In genomic region chr9:121651295-121652036, GRCh38 we compare ENCODE assay signal across 8 cellular contexts. TPM values are rescaled to one million over a fixed set of nuclear protein-coding genes. Genes with fewer than 3 reads are reported as not detected.
DNase-seq lines count a peak whose midpoint lies in the region; ATAC-seq and TF ChIP-seq lines count a peak whose summit lies in the region.

Gene DAB2IP, plus strand, starts transcription at chr9:121651634. Its CDS starts 142 bp downstream, at chr9:121651776.

- peaks cover 17% of the 10 kb centered on the region for H3K4me1 Mint-ChIP-seq in dendritic cell treated with granulocyte-macrophage colony-stimulating factor and Interleukin-4, amounts not matched to agents 40 ng/mL and 50 ng/mL, for 4 days (ENCODE audit: low read depth)
- peaks cover 27% of the 10 kb centered on the region for H3K4me1 Mint-ChIP-seq in stimulated activated naive CD8-positive, alpha-beta T cell treated with anti-CD3 and anti-CD28 coated beads, Interleukin-15, amount 100 ng/mL, for 72 hours

- H3K4me3 ChIP-seq in right lobe of liver: peak within 1 kb of the TSS; percentile 45 to 61 (median 58)

- H3K9me3 Mint-ChIP-seq in dendritic cell treated with granulocyte-macrophage colony-stimulating factor and Interleukin-4, amounts not matched to agents 40 ng/mL and 50 ng/mL, for 4 days: no peaks in the 10 kb centered on the region
- H3K9me3 Mint-ChIP-seq in stimulated activated naive CD8-positive, alpha-beta T cell treated with anti-CD3 and anti-CD28 coated beads, Interleukin-15, amount 100 ng/mL, for 72 hours: no peaks in the 10 kb centered on the region

- intact Hi-C loops in dendritic cell treated with granulocyte-macrophage colony-stimulating factor and Interleukin-4, amounts not matched to agents 40 ng/mL and 50 ng/mL, for 4 days (cut with micrococcal nuclease): no loop called here
- intact Hi-C loops in right lobe of liver (cut with DNase I): no loop called here

- no peaks in the 10 kb centered on the region for H3K27me3 ChIP-seq in right lobe of liver

- 0% methylated on average over 1 of the region's 79 CpGs for WGBS in right lobe of liver (ENCODE audit: insufficient coverage, low coverage, low lambda C conversion rate, missing lambda C conversion rate)

- DNase-seq in DMS79 treated with DMSO at 0.1 percent for 48 hours (lab: John Stamatoyannopoulos, UW) (peak; percentile 41), DMS79 (lab: John Stamatoyannopoulos, UW) (no peak), NCI-H82 (lab: John Stamatoyannopoulos, UW) (peak; percentile 87), right lobe of liver (peak; percentile 67 to 81 (median 77)), OCI-M2 (lab: John Stamatoyannopoulos, UW; ENCODE audit: unreplicated experiment) (no peak)
- DNase-seq in stimulated activated naive CD8-positive, alpha-beta T cell treated with anti-CD3 and anti-CD28 coated beads, Interleukin-15, amount 100 ng/mL, for 72 hours: peak in 1 of 2 donors; percentile 28

- H3K4me3 Mint-ChIP-seq in dendritic cell treated with granulocyte-macrophage colony-stimulating factor and Interleukin-4, amounts not matched to agents 40 ng/mL and 50 ng/mL, for 4 days: peak within 1 kb of the TSS; percentile 30
- H3K4me3 Mint-ChIP-seq in stimulated activated naive CD8-positive, alpha-beta T cell treated with anti-CD3 and anti-CD28 coated beads, Interleukin-15, amount 100 ng/mL, for 72 hours: peak within 1 kb of the TSS; percentile 66 to 79

- H3K27ac ChIP-seq in right lobe of liver: peak within 1 kb of the TSS; percentile 13 to 64 (median 29)

- peaks cover 77% of the 10 kb centered on the region for H3K27me3 Mint-ChIP-seq in dendritic cell treated with granulocyte-macrophage colony-stimulating factor and Interleukin-4, amounts not matched to agents 40 ng/mL and 50 ng/mL, for 4 days
- H3K27me3 Mint-ChIP-seq in stimulated activated naive CD8-positive, alpha-beta T cell treated with anti-CD3 and anti-CD28 coated beads, Interleukin-15, amount 100 ng/mL, for 72 hours: peaks cover 86% of the 10 kb centered on the region

- no peak within 1 kb of the TSS for H3K27ac Mint-ChIP-seq in dendritic cell treated with granulocyte-macrophage colony-stimulating factor and Interleukin-4, amounts not matched to agents 40 ng/mL and 50 ng/mL, for 4 days
- H3K27ac Mint-ChIP-seq in stimulated activated naive CD8-positive, alpha-beta T cell treated with anti-CD3 and anti-CD28 coated beads, Interleukin-15, amount 100 ng/mL, for 72 hours: peak within 1 kb of the TSS in 1 of 2 donors; percentile 91

- peak; percentile 53 for TF ChIP-seq POLR2A in right lobe of liver (IDR thresholded peaks at IDR 0.05)

- no peaks in the 10 kb centered on the region for H3K36me3 Mint-ChIP-seq in dendritic cell treated with granulocyte-macrophage colony-stimulating factor and Interleukin-4, amounts not matched to agents 40 ng/mL and 50 ng/mL, for 4 days (ENCODE audit: low read depth)

- no peaks in the 10 kb centered on the region for H3K9me3 ChIP-seq in right lobe of liver

- no peak for TF ChIP-seq CTCF in right lobe of liver (IDR thresholded peaks at IDR 0.05)

- peaks cover 0 to 32% (median 13%) of the 10 kb centered on the region in 4 donors for H3K4me1 ChIP-seq in right lobe of liver

- ATAC-seq in right lobe of liver (peak; percentile 78 to 86 (median 84)), GM21447 (IDR thresholded peaks at IDR 0.05; ENCODE audit: unreplicated experiment) (no peak)
- ATAC-seq in stimulated activated naive CD8-positive, alpha-beta T cell treated with anti-CD3 and anti-CD28 coated beads, Interleukin-15, amount 100 ng/mL, for 72 hours: peak; percentile 58

- H3K36me3 ChIP-seq in right lobe of liver: no peaks in the 10 kb centered on the region

RNA-seq across cellular contexts. Expression of gene DAB2IP, which starts in this region (rescaled TPM):
- 10 to 100 TPM; 15.1 to 21.6 (median 19.0) TPM for total RNA-seq in right lobe of liver

Comparison
In these comparisons a context has a peak if more than half of its experiments do, and no peak if none do; other contexts are left out.
1. DNase-seq: peak in DMS79 treated with DMSO at 0.1 percent for 48 hours (single experiment), NCI-H82 (single experiment) and right lobe of liver (3 of 3); none in DMS79 (single experiment) and OCI-M2 (single experiment).